19 cellular contexts compared by ENCODE assay signal in the genomic region with DNA sequence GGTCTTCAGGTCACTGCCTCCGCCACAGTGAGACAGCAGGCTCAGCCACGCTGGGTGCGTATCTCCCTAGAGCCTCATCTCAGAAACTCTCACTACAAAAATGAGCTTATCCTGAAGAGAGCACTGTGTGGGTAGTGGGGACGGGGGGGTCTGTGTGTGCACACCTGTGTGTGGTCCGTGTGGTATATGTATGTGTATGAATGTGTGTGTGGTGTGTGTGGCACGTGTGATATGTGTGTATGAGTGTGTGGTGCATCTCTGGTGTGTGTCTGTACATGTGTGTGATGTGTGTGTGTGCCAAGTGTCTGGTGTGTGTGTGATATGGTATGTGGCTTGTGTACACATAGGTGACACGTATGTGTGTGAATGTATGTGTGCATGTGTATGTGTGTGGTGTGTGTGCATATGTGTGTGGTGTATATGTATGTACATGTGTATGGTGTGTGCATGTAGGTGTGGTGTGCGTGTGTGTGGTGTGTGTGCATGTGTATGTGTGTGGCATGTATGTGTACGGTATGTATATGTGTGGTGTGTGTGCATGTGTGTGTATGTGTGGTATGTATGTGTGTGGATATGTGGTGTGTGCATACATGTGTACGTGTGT.
"Had no signal": no experiment of that assay in that cellular context is flagged by ENCODE, and none has a peak within 500 bp of the region (broad histone marks: within the 10 kb centered on the region; RNA-seq: fewer than 3 reads in every experiment).

No MANE protein-coding gene starts in this region.

- H3K36me3 Mint-ChIP-seq: natural killer cell, type B pancreatic cell had no signal

- H3K4me3 Mint-ChIP-seq: natural killer cell, neural crest cell, type B pancreatic cell had no signal

- H3K27ac Mint-ChIP-seq: natural killer cell, progenitor cell of endocrine pancreas, type B pancreatic cell had no signal

- H3K9me3 ChIP-seq: colonic mucosa, esophagus muscularis mucosa, gastrocnemius medialis, mucosa of descending colon, ovary had no signal

- DNase-seq: colonic mucosa; dermis blood vessel endothelial cell; effector memory CD4-positive, alpha-beta T cell; gastrocnemius medialis; glutamatergic neuron; left ventricle myocardium superior; mucosa of descending colon; natural killer cell; nucleus accumbens; ovary; right cardiac atrium; stimulated activated CD4-positive, alpha-beta T cell treated with anti-CD3 and anti-CD28 coated beads, Interleukin-12 subunit alpha, Interleukin-12 subunit beta, amount 100 ng/mL, for 4 hours; stimulated activated naive CD4-positive, alpha-beta T cell treated with Interleukin-2 at 50 U/mL for 16 hours had no signal

- ATAC-seq: gastrocnemius medialis, left ventricle myocardium superior, right cardiac atrium had no signal

- H3K4me3 ChIP-seq: colonic mucosa, esophagus muscularis mucosa, gastrocnemius medialis, lung, mucosa of descending colon, ovary had no signal

- H3K27me3 ChIP-seq: colonic mucosa, ovary had no signal

- H3K27ac ChIP-seq: colonic mucosa, epithelial cell of prostate, esophagus muscularis mucosa, gastrocnemius medialis, ovary had no signal

- H3K4me1 ChIP-seq: colonic mucosa, gastrocnemius medialis had no signal

- H3K36me3 ChIP-seq: colonic mucosa, esophagus muscularis mucosa, gastrocnemius medialis, ovary had no signal

- H3K9me3 Mint-ChIP-seq: natural killer cell, neural crest cell, type B pancreatic cell had no signal

- H3K27me3 Mint-ChIP-seq: progenitor cell of endocrine pancreas had no signal

- H3K4me1 Mint-ChIP-seq: natural killer cell had no signal
